Comparison of ENCODE assay signal across 8 cellular contexts in the genomic region with DNA sequence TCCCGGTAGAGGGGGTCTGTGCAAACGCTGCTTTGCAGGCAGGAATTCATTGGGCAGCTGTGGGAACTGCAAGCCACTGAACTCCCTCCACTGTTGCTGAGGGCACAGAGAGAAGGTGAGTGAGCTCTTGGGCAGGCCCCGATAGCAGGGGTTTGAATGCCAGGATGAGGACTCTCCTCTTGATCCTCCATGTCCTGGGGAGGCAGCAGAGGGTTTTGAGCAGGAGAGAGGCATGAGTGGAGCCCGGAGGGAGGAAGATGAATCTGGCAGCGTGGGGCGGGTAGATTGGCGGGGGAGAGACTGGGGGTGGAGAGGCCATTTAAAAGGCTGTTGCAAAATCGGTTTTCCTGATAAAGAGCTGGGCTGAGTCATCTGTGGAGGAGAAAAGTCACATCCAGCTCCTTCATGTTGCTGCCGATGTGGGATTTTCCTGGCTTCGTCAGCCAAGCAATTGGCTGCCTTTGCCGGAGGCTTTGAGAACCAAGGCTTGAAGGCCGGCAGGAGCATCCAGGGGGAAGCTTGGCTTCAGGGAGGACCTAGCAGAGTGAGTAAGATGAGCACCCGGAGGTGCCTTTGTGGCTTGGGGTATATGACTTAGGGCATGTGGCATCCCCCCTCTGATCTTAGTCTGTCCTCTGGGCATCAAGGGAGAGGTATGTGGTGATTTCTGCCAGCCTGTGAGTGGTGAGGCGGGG. TPM values are rescaled to one million over a fixed set of nuclear protein-coding genes. Genes with fewer than 3 reads are reported as not detected.
DNase-seq lines count a peak whose midpoint lies in the region; ATAC-seq and TF ChIP-seq lines count a peak whose summit lies in the region.

A gene with protein sequence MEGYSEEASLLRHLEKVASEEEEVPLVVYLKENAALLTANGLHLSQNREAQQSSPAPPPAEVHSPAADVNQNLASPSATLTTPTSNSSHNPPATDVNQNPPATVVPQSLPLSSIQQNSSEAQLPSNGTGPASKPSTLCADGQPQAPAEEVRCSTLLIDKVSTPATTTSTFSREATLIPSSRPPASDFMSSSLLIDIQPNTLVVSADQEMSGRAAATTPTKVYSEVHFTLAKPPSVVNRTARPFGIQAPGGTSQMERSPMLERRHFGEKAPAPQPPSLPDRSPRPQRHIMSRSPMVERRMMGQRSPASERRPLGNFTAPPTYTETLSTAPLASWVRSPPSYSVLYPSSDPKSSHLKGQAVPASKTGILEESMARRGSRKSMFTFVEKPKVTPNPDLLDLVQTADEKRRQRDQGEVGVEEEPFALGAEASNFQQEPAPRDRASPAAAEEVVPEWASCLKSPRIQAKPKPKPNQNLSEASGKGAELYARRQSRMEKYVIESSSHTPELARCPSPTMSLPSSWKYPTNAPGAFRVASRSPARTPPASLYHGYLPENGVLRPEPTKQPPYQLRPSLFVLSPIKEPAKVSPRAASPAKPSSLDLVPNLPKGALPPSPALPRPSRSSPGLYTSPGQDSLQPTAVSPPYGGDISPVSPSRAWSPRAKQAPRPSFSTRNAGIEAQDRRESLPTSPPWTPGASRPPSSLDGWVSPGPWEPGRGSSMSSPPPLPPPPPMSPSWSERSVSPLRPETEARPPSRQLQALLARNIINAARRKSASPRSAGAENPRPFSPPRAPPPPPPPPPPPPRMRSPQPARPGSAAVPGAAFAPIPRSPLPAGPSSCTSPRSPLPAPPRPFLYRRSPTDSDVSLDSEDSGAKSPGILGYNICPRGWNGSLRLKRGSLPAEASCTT (plus strand): TSS at position 350 of the 695 bp plus-strand sequence. CDS start 7,616 bp downstream, outside the sequence.

- H3K27ac ChIP-seq in SJCRH30 (peak within 1 kb of the TSS; percentile 46), ovary (peak within 1 kb of the TSS; percentile 85 to 93)

- intact Hi-C loops in ovary (cut with DNase I) = no loop called here
- intact Hi-C loops in activated CD4-positive, alpha-beta T cell treated with anti-CD3 and anti-CD28 coated beads for 36 hours (cut with DNase I, micrococcal nuclease) = no loop called here

- POLR2A ChIA-PET in activated CD4-positive, alpha-beta T cell treated with anti-CD3 and anti-CD28 coated beads for 36 hours (lab: Charles Lee) = no interaction called here

- no peak within 1 kb of the TSS for H3K27ac Mint-ChIP-seq in activated T-cell treated with anti-CD3 and anti-CD28 coated beads, Interleukin-2, amount 50 U/mL, for 72 hours
- H3K27ac Mint-ChIP-seq in activated CD4-positive, alpha-beta T cell treated with anti-CD3 and anti-CD28 coated beads for 36 hours = no peak within 1 kb of the TSS

- WGBS in ovary, 3 donors = 5 to 12% (median 10%) methylated on average over 14 of the region's 14 CpGs

- peak within 1 kb of the TSS; percentile 55 for H3K4me3 ChIP-seq in SJCRH30
- H3K4me3 ChIP-seq in ovary = no peak within 1 kb of the TSS

- H3K4me3 Mint-ChIP-seq in activated T-cell treated with anti-CD3 and anti-CD28 coated beads, Interleukin-2, amount 50 U/mL, for 72 hours = no peak within 1 kb of the TSS
- no peak within 1 kb of the TSS for H3K4me3 Mint-ChIP-seq in activated CD4-positive, alpha-beta T cell treated with anti-CD3 and anti-CD28 coated beads for 36 hours

- TF ChIP-seq CTCF in ovary (IDR thresholded peaks at IDR 0.05) = no peak

- H3K27me3 Mint-ChIP-seq in activated T-cell treated with anti-CD3 and anti-CD28 coated beads, Interleukin-2, amount 50 U/mL, for 72 hours (ENCODE audit: low read depth) = peaks cover 15% of the 10 kb centered on the region
- H3K27me3 Mint-ChIP-seq in activated CD4-positive, alpha-beta T cell treated with anti-CD3 and anti-CD28 coated beads for 36 hours = peaks cover 15% of the 10 kb centered on the region

- H3K36me3 ChIP-seq in SJCRH30 (no peaks in the 10 kb centered on the region), ovary (no peaks in the 10 kb centered on the region)

- H3K27me3 ChIP-seq in SJCRH30 (no peaks in the 10 kb centered on the region), ovary (no peaks in the 10 kb centered on the region)

- peak; percentile 26 for TF ChIP-seq EP300 in ovary (IDR thresholded peaks at IDR 0.05)

- H3K9me3 Mint-ChIP-seq in activated T-cell treated with anti-CD3 and anti-CD28 coated beads, Interleukin-2, amount 50 U/mL, for 72 hours = no peaks in the 10 kb centered on the region
- H3K9me3 Mint-ChIP-seq in activated CD4-positive, alpha-beta T cell treated with anti-CD3 and anti-CD28 coated beads for 36 hours (ENCODE audit: low read depth) = no peaks in the 10 kb centered on the region

- H3K9me3 ChIP-seq in SJCRH30 (replicated peaks) = no peaks in the 10 kb centered on the region
- no peaks in the 10 kb centered on the region for H3K9me3 ChIP-seq in ovary

- ATAC-seq in HG03521 (IDR thresholded peaks at IDR 0.05; ENCODE audit: unreplicated experiment) = no peak
- ATAC-seq in activated T-cell treated with anti-CD3 and anti-CD28 coated beads, Interleukin-2, amount 50 U/mL, for 72 hours (replicated peaks in 1 of 2) = no peak
- no peak for ATAC-seq in activated CD4-positive, alpha-beta T cell treated with anti-CD3 and anti-CD28 coated beads for 36 hours

- H3K4me1 ChIP-seq in SJCRH30 (peaks cover 80% of the 10 kb centered on the region), ovary (ENCODE audit: insufficient read depth) (peaks cover 57% of the 10 kb centered on the region)

- peak; percentile 15 for TF ChIP-seq POLR2A in ovary (IDR thresholded peaks at IDR 0.05)

- no peaks in the 10 kb centered on the region for H3K36me3 Mint-ChIP-seq in activated T-cell treated with anti-CD3 and anti-CD28 coated beads, Interleukin-2, amount 50 U/mL, for 72 hours (ENCODE audit: insufficient read depth in 2 of 2)
- H3K36me3 Mint-ChIP-seq in activated CD4-positive, alpha-beta T cell treated with anti-CD3 and anti-CD28 coated beads for 36 hours (ENCODE audit: low read depth) = no peaks in the 10 kb centered on the region

- no peaks in the 10 kb centered on the region for H3K4me1 Mint-ChIP-seq in activated T-cell treated with anti-CD3 and anti-CD28 coated beads, Interleukin-2, amount 50 U/mL, for 72 hours (ENCODE audit: low read depth)
- H3K4me1 Mint-ChIP-seq in activated CD4-positive, alpha-beta T cell treated with anti-CD3 and anti-CD28 coated beads for 36 hours = no peaks in the 10 kb centered on the region

- CTCF ChIA-PET in activated CD4-positive, alpha-beta T cell treated with anti-CD3 and anti-CD28 coated beads for 36 hours (lab: Charles Lee) = no interaction called here

- DNase-seq in DMS 273 treated with DMSO at 0.1 percent for 48 hours (lab: John Stamatoyannopoulos, UW) (peak; percentile 20), SJCRH30 (peak; percentile 61 to 64), fibroblast of the conjunctiva (ENCODE audit: low read depth) (peak; percentile 75), ovary (peak; percentile 86 to 92 (median 87)), activated gamma-delta T cell (lab: John Stamatoyannopoulos, UW) (no peak)
- no peak for DNase-seq in activated T-cell treated with anti-CD3 and anti-CD28 coated beads, Interleukin-2, amount 50 U/mL, for 72 hours
- DNase-seq in activated CD4-positive, alpha-beta T cell treated with anti-CD3 and anti-CD28 coated beads for 36 hours = no peak

RNA-seq across cellular contexts. Expression of the gene that starts here (rescaled TPM):
- total RNA-seq in SJCRH30 (2014; rRNA removed; shearing (Covaris generic)) = 2.3 and 3.2 TPM in 2 replicates
- 100 to 1,000 TPM in 3 of 7 donors, 10 to 100 TPM in 3, 1 to 10 TPM in 1; 8.3 to 174 (median 70.2) TPM for total RNA-seq in ovary
- 10 to 100 TPM; 31.0 to 86.9 TPM for polyA plus RNA-seq in ovary
- under 1 TPM; 0.30 to 0.36 TPM for total RNA-seq in activated T-cell treated with anti-CD3 and anti-CD28 coated beads, Interleukin-2, amount 50 U/mL, for 72 hours
- under 1 TPM; 0.11 to 0.14 TPM for total RNA-seq in activated CD4-positive, alpha-beta T cell treated with anti-CD3 and anti-CD28 coated beads for 36 hours

Comparison
In these comparisons a context has a peak if more than half of its experiments do, and no peak if none do; other contexts are left out.
1. DNase-seq: peak in DMS 273 treated with DMSO at 0.1 percent for 48 hours (single experiment), SJCRH30 (2 of 2), fibroblast of the conjunctiva (single experiment) and ovary (5 of 5); none in activated gamma-delta T cell (single experiment), activated T-cell treated with anti-CD3 and anti-CD28 coated beads, Interleukin-2, amount 50 U/mL, for 72 hours (0 of 2) and activated CD4-positive, alpha-beta T cell treated with anti-CD3 and anti-CD28 coated beads for 36 hours (single experiment).